8 cellular contexts compared by ENCODE assay signal in genomic region chr5:6379246-6379645, GRCh38. TPM values are rescaled to one million over a fixed set of nuclear protein-coding genes. Genes with fewer than 3 reads are reported as not detected.
DNase-seq lines count a peak whose midpoint lies in the region; ATAC-seq and TF ChIP-seq lines count a peak whose summit lies in the region.

No MANE protein-coding gene starts in this region.

- no peak overlapping the region for H4K91ac ChIP-seq in mesenchymal stem cell (ENCODE audit: low read length)

- no peak overlapping the region for H3K14ac ChIP-seq in mesenchymal stem cell (ENCODE audit: low read length in 2 of 2)

- H3K36me3 Mint-ChIP-seq in activated T-helper 17 cell treated with anti-CD3 and anti-CD28 coated beads, Interleukin-2, amount 50 U/mL, for 72 hours (ENCODE audit: low read depth), result peaks cover 44% of the 10 kb centered on the region
- H3K36me3 Mint-ChIP-seq in type B pancreatic cell, result peaks cover 22% of the 10 kb centered on the region

- no peak for DNase-seq in left ventricle myocardium inferior
- no peak for DNase-seq in Right ventricle myocardium inferior (ENCODE audit: missing footprints)
- DNase-seq in mesenchymal stem cell, result no peak
- DNase-seq in type B pancreatic cell (ENCODE audit: extremely low spot score, unreplicated experiment), result peak; percentile 18
- no peak for DNase-seq in superior temporal gyrus (ENCODE audit: extremely low spot score)

- H2AK5ac ChIP-seq in mesenchymal stem cell (ENCODE audit: low read length, severe bottlenecking), result no peak overlapping the region

- H4K8ac ChIP-seq in mesenchymal stem cell (ENCODE audit: low read length), result no peak overlapping the region

- H2BK120ac ChIP-seq in mesenchymal stem cell (ENCODE audit: low read depth, low read length), result no peak overlapping the region

- H3K4me1 ChIP-seq in left ventricle myocardium inferior (peaks cover 36% of the 10 kb centered on the region), mesenchymal stem cell (ENCODE audit: control insufficient read depth, insufficient read depth, low read depth, low read length) (peaks cover 11% of the 10 kb centered on the region)

- H3K4me3 Mint-ChIP-seq in activated T-helper 17 cell treated with anti-CD3 and anti-CD28 coated beads, Interleukin-2, amount 50 U/mL, for 72 hours, result peak overlapping the region; percentile 91
- H3K4me3 Mint-ChIP-seq in type B pancreatic cell, result peak overlapping the region; percentile 100

- H3K27me3 Mint-ChIP-seq in activated T-helper 17 cell treated with anti-CD3 and anti-CD28 coated beads, Interleukin-2, amount 50 U/mL, for 72 hours, result peaks cover 3% of the 10 kb centered on the region
- peaks cover 9% of the 10 kb centered on the region for H3K27me3 Mint-ChIP-seq in type B pancreatic cell

- peak overlapping the region; percentile 99 for H3K9ac ChIP-seq in mesenchymal stem cell (ENCODE audit: low read length)

- H3K27ac Mint-ChIP-seq in activated T-helper 17 cell treated with anti-CD3 and anti-CD28 coated beads, Interleukin-2, amount 50 U/mL, for 72 hours, result peak overlapping the region; percentile 97
- H3K27ac Mint-ChIP-seq in type B pancreatic cell, result peak overlapping the region; percentile 98

- H3K9me3 ChIP-seq in left ventricle myocardium inferior (replicated peaks), result no peaks in the 10 kb centered on the region
- no peaks in the 10 kb centered on the region for H3K9me3 ChIP-seq in mesenchymal stem cell (ENCODE audit: control insufficient read depth, low read length)

- no peaks in the 10 kb centered on the region for H3K9me3 Mint-ChIP-seq in activated T-helper 17 cell treated with anti-CD3 and anti-CD28 coated beads, Interleukin-2, amount 50 U/mL, for 72 hours
- no peaks in the 10 kb centered on the region for H3K9me3 Mint-ChIP-seq in type B pancreatic cell

- H3K27ac ChIP-seq in left ventricle myocardium inferior (replicated peaks) (peak overlapping the region; percentile 93), mesenchymal stem cell (ENCODE audit: low read length, poor library complexity, severe bottlenecking) (no peak overlapping the region)

- H2AFZ ChIP-seq in mesenchymal stem cell (ENCODE audit: low read depth, low read length), result peak overlapping the region; percentile 1

- H3K4me2 ChIP-seq in mesenchymal stem cell (ENCODE audit: low read length, poor library complexity, severe bottlenecking), result no peak overlapping the region

- intact Hi-C loops in left ventricle myocardium inferior (cut with micrococcal nuclease), result no loop called here
- intact Hi-C loops in Right ventricle myocardium inferior (cut with DNase I), result loop anchor here (5.0 to 10.0 kb wide), 4 partner anchors 53 to 336 kb away; partner anchors contain the start of genes TENT4A and UBE2QL1

- H3K4ac ChIP-seq in mesenchymal stem cell (ENCODE audit: low read depth in 1 of 2, low read length in 2 of 2), result no peak overlapping the region

- peaks cover 7% of the 10 kb centered on the region for H3K4me1 Mint-ChIP-seq in activated T-helper 17 cell treated with anti-CD3 and anti-CD28 coated beads, Interleukin-2, amount 50 U/mL, for 72 hours
- H3K4me1 Mint-ChIP-seq in type B pancreatic cell (ENCODE audit: unreplicated experiment), result peaks cover 23% of the 10 kb centered on the region

- H2BK15ac ChIP-seq in mesenchymal stem cell (ENCODE audit: low read depth, poor library complexity, severe bottlenecking), result no peak overlapping the region

- H3K79me1 ChIP-seq in mesenchymal stem cell (replicated peaks; ENCODE audit: low read length, poor library complexity, severe bottlenecking), result peaks cover 8% of the 10 kb centered on the region

- H3K18ac ChIP-seq in mesenchymal stem cell (ENCODE audit: low read depth in 1 of 2, low read length in 2 of 2), result no peak overlapping the region

- H3K36me3 ChIP-seq in left ventricle myocardium inferior, result peaks cover 26% of the 10 kb centered on the region
- H3K36me3 ChIP-seq in mesenchymal stem cell (ENCODE audit: control insufficient read depth in 1 of 2, insufficient read depth in 2 of 2, low read depth in 1 of 2, low read length in 2 of 2), result peaks cover 15 to 29% of the 10 kb centered on the region in 2 experiments

- H3K27me3 ChIP-seq in left ventricle myocardium inferior (ENCODE audit: low read depth), result no peaks in the 10 kb centered on the region
- peaks cover 0 to 7% of the 10 kb centered on the region in 2 experiments for H3K27me3 ChIP-seq in mesenchymal stem cell (ENCODE audit: control insufficient read depth in 1 of 2, insufficient read depth in 1 of 2, low read length in 2 of 2)

- ATAC-seq in Right ventricle myocardium inferior, result no peak
- no peak for ATAC-seq in activated T-helper 17 cell treated with anti-CD3 and anti-CD28 coated beads, Interleukin-2, amount 50 U/mL, for 72 hours (replicated peaks)
- no peak for ATAC-seq in GM19463 (IDR thresholded peaks at IDR 0.05; ENCODE audit: unreplicated experiment)
- no peak for ATAC-seq in HG03175 (IDR thresholded peaks at IDR 0.05; ENCODE audit: unreplicated experiment)

- H2BK5ac ChIP-seq in mesenchymal stem cell (ENCODE audit: low read depth, low read length, poor library complexity, severe bottlenecking), result no peak overlapping the region

- H3K4me3 ChIP-seq in left ventricle myocardium inferior (peak overlapping the region; percentile 97), mesenchymal stem cell (ENCODE audit: insufficient read depth in 1 of 2, low read depth in 1 of 2, low read length in 2 of 2) (peak overlapping the region in 1 of 2 experiments; percentile 100)

- no peak overlapping the region for H2BK12ac ChIP-seq in mesenchymal stem cell (ENCODE audit: low read length in 2 of 2)

- 90% methylated on average over 2 of the region's 4 CpGs for WGBS in mesenchymal stem cell

- TF ChIP-seq CTCF in left ventricle myocardium inferior (IDR thresholded peaks at IDR 0.05; ENCODE audit: borderline replicate concordance) (no peak), type B pancreatic cell (conservative IDR thresholded peaks at IDR 0.05) (no peak)

- no peak overlapping the region for H3K23ac ChIP-seq in mesenchymal stem cell (ENCODE audit: low read length in 2 of 2)

RNA-seq across cellular contexts. Expression of gene MED10, which starts 0.9 kb away (rescaled TPM):
- 26.3 TPM for total RNA-seq in left ventricle myocardium inferior
- total RNA-seq in Right ventricle myocardium inferior, result 28.9 TPM
- total RNA-seq in activated T-helper 17 cell treated with anti-CD3 and anti-CD28 coated beads, Interleukin-2, amount 50 U/mL, for 72 hours, result 10 to 100 TPM; 65.8 to 92.1 TPM
- polyA plus RNA-seq in mesenchymal stem cell (2013, experiment 1 of 2), result 47.4 TPM
- 56.7 TPM for polyA plus RNA-seq in mesenchymal stem cell (2013, experiment 2 of 2)
- total RNA-seq in type B pancreatic cell (ENCODE audit: low replicate concordance), result 32.3 and 38.4 TPM in 2 replicates
